ENCODE assay signal across 8 cellular contexts in the genomic region with DNA sequence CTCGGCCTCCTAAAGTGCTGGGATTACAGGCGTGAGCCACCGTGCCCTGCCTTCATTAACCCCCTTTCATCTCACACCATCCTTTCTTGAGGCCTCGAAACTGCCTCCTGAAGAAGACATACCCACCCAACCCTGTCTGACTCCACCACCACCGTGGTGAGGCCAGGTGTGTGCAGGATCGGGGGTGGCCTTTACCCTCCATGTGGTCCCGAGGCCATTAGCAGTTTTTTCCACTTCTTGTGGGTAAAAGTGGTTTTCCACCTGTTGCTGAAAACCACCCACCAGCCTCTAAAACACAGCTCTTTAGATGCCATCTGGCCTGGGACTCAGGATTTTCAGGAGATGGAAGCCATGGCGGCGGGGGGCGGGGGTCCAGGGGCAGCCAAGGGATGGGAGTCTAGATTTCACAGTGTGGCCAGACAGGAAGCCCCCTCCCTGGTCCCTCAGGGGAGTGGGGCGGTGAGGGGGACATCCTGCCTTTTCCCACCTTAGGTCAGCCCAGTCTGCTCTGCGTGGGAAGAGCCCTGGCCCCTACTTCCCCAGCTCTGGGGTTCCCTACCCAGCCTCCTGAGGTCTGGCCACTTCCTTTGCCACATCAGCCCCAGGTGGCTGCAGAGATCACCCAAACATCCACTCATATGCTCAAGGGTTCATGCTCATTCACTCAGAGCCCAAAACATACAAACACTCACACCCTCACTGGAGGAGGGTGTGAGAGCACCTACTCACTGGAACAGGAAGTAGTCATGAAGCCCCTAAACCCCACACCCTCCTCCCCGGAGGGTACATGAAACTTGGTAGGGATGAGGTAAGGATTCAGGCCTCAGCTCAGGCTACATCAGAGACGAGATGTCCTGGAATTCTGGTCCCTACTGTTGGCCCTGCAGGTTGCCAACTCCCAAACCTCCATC.
DNase-seq lines count a peak whose midpoint lies in the region; ATAC-seq and TF ChIP-seq lines count a peak whose summit lies in the region.

No MANE protein-coding gene starts in this region.

- no peak overlapping the region for H3K9ac ChIP-seq in parathyroid adenoma

- peak overlapping the region; percentile 74 for H3K27ac ChIP-seq in parathyroid adenoma

- DNase-seq in GM19238 (ENCODE audit: insufficient read length, low spot score) = peak; percentile 67
- peak; percentile 57 for DNase-seq in activated naive CD4-positive, alpha-beta T cell treated with anti-CD3 and anti-CD28 coated beads, Interleukin-2, amount 10 ng/mL, durations not matched to agents 7 days and 5 days
- no peak for DNase-seq in NCI-H2171 treated with DMSO at 0.1 percent for 48 hours (lab: John Stamatoyannopoulos, UW)
- no peak for DNase-seq in effector CD8-positive, alpha-beta T cell (lab: John Stamatoyannopoulos, UW)
- DNase-seq in SW480 (ENCODE audit: low spot score) = no peak
- DNase-seq in iPS-NIHi7 (ENCODE audit: extremely low spot score) = no peak

- TF ChIP-seq CTCF in parathyroid adenoma (IDR thresholded peaks at IDR 0.05) = no peak

- no peaks in the 10 kb centered on the region for H3K27me3 ChIP-seq in parathyroid adenoma (ENCODE audit: control insufficient read depth, insufficient read depth, low read length)

- no peak overlapping the region for H2AFZ ChIP-seq in parathyroid adenoma

- CTCF ChIA-PET in activated naive CD4-positive, alpha-beta T cell treated with anti-CD3 and anti-CD28 coated beads, Interleukin-2, amount 10 ng/mL, durations not matched to agents 7 days and 5 days (lab: Charles Lee) = interaction anchor here (0.8 to 1.9 kb wide), 3 partner anchors 23 to 30 kb away, joined by 3 to 7 read pairs (median 5); no protein-coding TSS in a partner anchor

- H3K9me3 ChIP-seq in parathyroid adenoma (ENCODE audit: control insufficient read depth, low read length) = no peaks in the 10 kb centered on the region

- peak overlapping the region; percentile 1 for H3K4me3 Mint-ChIP-seq in activated naive CD4-positive, alpha-beta T cell treated with anti-CD3 and anti-CD28 coated beads, Interleukin-2, amount 10 ng/mL, durations not matched to agents 7 days and 5 days

- no peak overlapping the region for H3K4me3 ChIP-seq in parathyroid adenoma (ENCODE audit: low read depth, low read length)

- H3K36me3 ChIP-seq in parathyroid adenoma (ENCODE audit: control insufficient read depth, insufficient read depth, low read length) = no peaks in the 10 kb centered on the region

- peaks cover 45% of the 10 kb centered on the region for H3K27me3 Mint-ChIP-seq in activated naive CD4-positive, alpha-beta T cell treated with anti-CD3 and anti-CD28 coated beads, Interleukin-2, amount 10 ng/mL, durations not matched to agents 7 days and 5 days

- H3K27ac Mint-ChIP-seq in activated naive CD4-positive, alpha-beta T cell treated with anti-CD3 and anti-CD28 coated beads, Interleukin-2, amount 10 ng/mL, durations not matched to agents 7 days and 5 days = peak overlapping the region; percentile 15

- no peaks in the 10 kb centered on the region for H3K79me2 ChIP-seq in parathyroid adenoma

- peak; percentile 32 for ATAC-seq in HG03469 (IDR thresholded peaks at IDR 0.05; ENCODE audit: unreplicated experiment)

- no peaks in the 10 kb centered on the region for H3K9me3 Mint-ChIP-seq in activated naive CD4-positive, alpha-beta T cell treated with anti-CD3 and anti-CD28 coated beads, Interleukin-2, amount 10 ng/mL, durations not matched to agents 7 days and 5 days

- peaks cover 3% of the 10 kb centered on the region for H3K4me1 ChIP-seq in parathyroid adenoma

- peaks cover 71% of the 10 kb centered on the region for H3K4me1 Mint-ChIP-seq in activated naive CD4-positive, alpha-beta T cell treated with anti-CD3 and anti-CD28 coated beads, Interleukin-2, amount 10 ng/mL, durations not matched to agents 7 days and 5 days

- H3K4me2 ChIP-seq in parathyroid adenoma (ENCODE audit: low read length) = no peak overlapping the region

- H3K36me3 Mint-ChIP-seq in activated naive CD4-positive, alpha-beta T cell treated with anti-CD3 and anti-CD28 coated beads, Interleukin-2, amount 10 ng/mL, durations not matched to agents 7 days and 5 days = no peaks in the 10 kb centered on the region

Comparison
In these comparisons a context has a peak if more than half of its experiments do, and no peak if none do; other contexts are left out.
1. DNase-seq: peak in GM19238 (single experiment) and activated naive CD4-positive, alpha-beta T cell treated with anti-CD3 and anti-CD28 coated beads, Interleukin-2, amount 10 ng/mL, durations not matched to agents 7 days and 5 days (single experiment); none in NCI-H2171 treated with DMSO at 0.1 percent for 48 hours (single experiment), effector CD8-positive, alpha-beta T cell (single experiment), SW480 (single experiment) and iPS-NIHi7 (single experiment).